Comparison of ENCODE assay signal across 9 cellular contexts in genomic region chrX:1493877-1494510, GRCh38. TPM values are rescaled to one million over a fixed set of nuclear protein-coding genes. Genes with fewer than 3 reads are reported as not detected.
DNase-seq lines count a peak whose midpoint lies in the region; ATAC-seq and TF ChIP-seq lines count a peak whose summit lies in the region.
"Had no signal": no experiment of that assay in that cellular context is flagged by ENCODE, and none has a peak within 500 bp of the region (broad histone marks: within the 10 kb centered on the region; RNA-seq: fewer than 3 reads in every experiment).

No MANE protein-coding gene starts in this region.

- DNase-seq in GM10248 (ENCODE audit: extremely low spot score) (peak; percentile 53), foreskin melanocyte (no peak), NCI-H2029 treated with DMSO at 0.1 percent for 48 hours (lab: John Stamatoyannopoulos, UW) (no peak), NCI-H748 treated with DMSO at 0.1 percent for 48 hours (lab: John Stamatoyannopoulos, UW) (no peak)
- DNase-seq in activated CD4-positive, alpha-beta memory T cell treated with anti-CD3 and anti-CD28 coated beads, Interleukin-2, amount 10 ng/mL, durations not matched to agents 7 days and 5 days, result peak; percentile 14

- peaks cover 13% of the 10 kb centered on the region for H3K9me3 Mint-ChIP-seq in activated CD4-positive, alpha-beta memory T cell treated with anti-CD3 and anti-CD28 coated beads, Interleukin-2, amount 10 ng/mL, durations not matched to agents 7 days and 5 days

- peak overlapping the region; percentile 88 for H2AFZ ChIP-seq in neuron (ENCODE audit: low read depth, low read length)

- H3K9me3 ChIP-seq in neuron (ENCODE audit: low read length), result no peaks in the 10 kb centered on the region

- POLR2A ChIA-PET in GM10248 (lab: Yijun Ruan, JAX), result no interaction called here
- POLR2A ChIA-PET in activated CD4-positive, alpha-beta memory T cell treated with anti-CD3 and anti-CD28 coated beads, Interleukin-2, amount 10 ng/mL, durations not matched to agents 7 days and 5 days (lab: Charles Lee), result no interaction called here

- peaks cover 43% of the 10 kb centered on the region for H3K4me1 Mint-ChIP-seq in activated CD4-positive, alpha-beta memory T cell treated with anti-CD3 and anti-CD28 coated beads, Interleukin-2, amount 10 ng/mL, durations not matched to agents 7 days and 5 days

- H3K4me1 ChIP-seq in neuron (ENCODE audit: insufficient read depth, low read length), result peaks cover 4% of the 10 kb centered on the region

- H3K27ac Mint-ChIP-seq in activated CD4-positive, alpha-beta memory T cell treated with anti-CD3 and anti-CD28 coated beads, Interleukin-2, amount 10 ng/mL, durations not matched to agents 7 days and 5 days, result peak overlapping the region; percentile 41

- ATAC-seq in GM19463 (IDR thresholded peaks at IDR 0.05; ENCODE audit: unreplicated experiment), result peak; percentile 56
- peak; percentile 47 for ATAC-seq in HG03442 (IDR thresholded peaks at IDR 0.05; ENCODE audit: unreplicated experiment)

- H3K36me3 Mint-ChIP-seq in activated CD4-positive, alpha-beta memory T cell treated with anti-CD3 and anti-CD28 coated beads, Interleukin-2, amount 10 ng/mL, durations not matched to agents 7 days and 5 days (ENCODE audit: low read depth), result peaks cover 54% of the 10 kb centered on the region

- no peak overlapping the region for H3K4me3 Mint-ChIP-seq in activated CD4-positive, alpha-beta memory T cell treated with anti-CD3 and anti-CD28 coated beads, Interleukin-2, amount 10 ng/mL, durations not matched to agents 7 days and 5 days

- no peak for TF ChIP-seq CTCF in GM10248 (IDR thresholded peaks at IDR 0.05; ENCODE audit: control extremely low read depth, extremely low read depth, low read depth, missing control alignments)

- CTCF ChIA-PET in GM10248 (lab: Yijun Ruan, JAX), result no interaction called here
- CTCF ChIA-PET in activated CD4-positive, alpha-beta memory T cell treated with anti-CD3 and anti-CD28 coated beads, Interleukin-2, amount 10 ng/mL, durations not matched to agents 7 days and 5 days (lab: Charles Lee), result no interaction called here

- peak overlapping the region; percentile 14 for H3K4me3 ChIP-seq in neuron (ENCODE audit: low read length)
- H3K4me3 ChIP-seq: cardiac muscle cell had no signal

- no peaks in the 10 kb centered on the region for H3K27me3 ChIP-seq in neuron (ENCODE audit: insufficient read depth, low read length)
- H3K27me3 ChIP-seq: cardiac muscle cell had no signal

- H3K36me3 ChIP-seq in neuron (ENCODE audit: insufficient read depth, low read length), result no peaks in the 10 kb centered on the region
- H3K36me3 ChIP-seq: cardiac muscle cell had no signal

- no peaks in the 10 kb centered on the region for H3K27me3 Mint-ChIP-seq in activated CD4-positive, alpha-beta memory T cell treated with anti-CD3 and anti-CD28 coated beads, Interleukin-2, amount 10 ng/mL, durations not matched to agents 7 days and 5 days

RNA-seq across cellular contexts. Expression of gene ASMTL, which starts 41.3 kb away (rescaled TPM):
- total RNA-seq in activated CD4-positive, alpha-beta memory T cell treated with anti-CD3 and anti-CD28 coated beads, Interleukin-2, amount 10 ng/mL, durations not matched to agents 7 days and 5 days, result 10 to 100 TPM; 62.2 to 63.3 TPM

RNA-seq across cellular contexts. Expression of gene P2RY8, which starts 43.0 kb away (rescaled TPM):
- 100 to 1,000 TPM; 177 to 180 TPM for total RNA-seq in activated CD4-positive, alpha-beta memory T cell treated with anti-CD3 and anti-CD28 coated beads, Interleukin-2, amount 10 ng/mL, durations not matched to agents 7 days and 5 days
- total RNA-seq: cardiac muscle cell had no signal

Comparison
In these comparisons a context has a peak if more than half of its experiments do, and no peak if none do; other contexts are left out.
1. DNase-seq: peak in GM10248 (single experiment) and activated CD4-positive, alpha-beta memory T cell treated with anti-CD3 and anti-CD28 coated beads, Interleukin-2, amount 10 ng/mL, durations not matched to agents 7 days and 5 days (single experiment); none in foreskin melanocyte (single experiment), NCI-H2029 treated with DMSO at 0.1 percent for 48 hours (single experiment) and NCI-H748 treated with DMSO at 0.1 percent for 48 hours (single experiment).